ENCODE assay signal across 19 cellular contexts in genomic region chr2:181005809-181006208, GRCh38. TPM values are rescaled to one million over a fixed set of nuclear protein-coding genes. Genes with fewer than 3 reads are reported as not detected.
DNase-seq lines count a peak whose midpoint lies in the region; ATAC-seq, FAIRE-seq and TF ChIP-seq lines count a peak whose summit lies in the region.
"Had no signal": no experiment of that assay in that cellular context is flagged by ENCODE, and none has a peak within 500 bp of the region (broad histone marks: within the 10 kb centered on the region; RNA-seq: fewer than 3 reads in every experiment).

No MANE protein-coding gene starts in this region.

- dilution Hi-C loops in mammary epithelial cell (cut with HindIII; ENCODE audit: low sequenced_read_pairs), result no loop called here

- peak; percentile 33; the same call in 2 of the 3 replicates for ATAC-seq in K562
- no peak for ATAC-seq in omental fat pad (ENCODE audit: low FRiP score)
- ATAC-seq: Right ventricle myocardium inferior had no signal

- H3K4me1 ChIP-seq in mammary epithelial cell (ENCODE audit: insufficient read depth, low read length) (no peaks in the 10 kb centered on the region), K562 (replicated peaks in 1 of 2; ENCODE audit: control insufficient read depth in 2 of 2, insufficient read depth in 2 of 2, low read length in 2 of 2) (peaks cover 3 to 10% of the 10 kb centered on the region in 2 experiments; a peak in 3 of 5 replicates)
- H3K4me1 ChIP-seq: SJCRH30 had no signal

- TF ChIP-seq POLR2A in K562 (conservative IDR thresholded peaks at IDR 0.05), result no peak

- H2AFZ ChIP-seq in mammary epithelial cell (ENCODE audit: low read depth, low read length) (no peak overlapping the region), K562 (ENCODE audit: low read depth, low read length) (no peak overlapping the region)
- H2AFZ ChIP-seq: PC-9 had no signal

- in situ Hi-C loops in mammary epithelial cell (cut with MboI; ENCODE audit: low sequenced_read_pairs in 2 of 2) (no loop called here), K562 (cut with MboI) (no loop called here)

- H3K36me3 ChIP-seq in mammary epithelial cell (ENCODE audit: insufficient read depth, low read length), result no peaks in the 10 kb centered on the region
- H3K36me3 ChIP-seq in K562 (ENCODE audit: control insufficient read depth, insufficient read depth, low read length), result no peaks in the 10 kb centered on the region

- DNase-seq in MCF 10A (ENCODE audit: unreplicated experiment) (no peak), mammary epithelial cell (no peak), K562 (ENCODE audit: extremely low read depth in 1 of 4, low spot score in 3 of 4) (no peak), myocyte (ENCODE audit: low read depth) (peak; percentile 4), omental fat pad (ENCODE audit: low spot score) (no peak), HPDE6-E6E7 (ENCODE audit: extremely low spot score) (no peak)
- no peak for DNase-seq in activated naive CD4-positive, alpha-beta T cell treated with Interleukin-2 at 50 U/mL for 16 hours
- DNase-seq: Calu3, DND-41, H7, MV-4-11, NCI-H1105, NCI-H1436 treated with DMSO at 0.1 percent for 48 hours, NCI-H187 treated with DMSO at 0.1 percent for 48 hours, NCI-H524 treated with DMSO at 0.1 percent for 48 hours, PC-9, SJCRH30 had no signal

- TF ChIP-seq CTCF in MCF 10A (IDR thresholded peaks at IDR 0.05; ENCODE audit: unreplicated experiment) (no peak), mammary epithelial cell (conservative IDR thresholded peaks at IDR 0.05 in 1 of 2, IDR thresholded peaks at IDR 0.05 in 1 of 2; ENCODE audit: extremely low read depth in 1 of 2, insufficient read depth in 1 of 2, low read depth in 1 of 2, low read length in 2 of 2) (no peak), K562 (IDR thresholded peaks at IDR 0.05 in 2 of 3, conservative IDR thresholded peaks at IDR 0.05 in 1 of 3; ENCODE audit: insufficient read depth in 2 of 3, low read depth in 1 of 3, low read length in 3 of 3) (no peak), omental fat pad (IDR thresholded peaks at IDR 0.05) (no peak)

- H3K4me3 Mint-ChIP-seq in MCF 10A (ENCODE audit: unreplicated experiment), result no peak overlapping the region
- H3K4me3 Mint-ChIP-seq: IgD-negative memory B cell had no signal

- no peak for FAIRE-seq in K562 (lab: Jason Lieb, UNC)

- H3K27ac Mint-ChIP-seq in MCF 10A (ENCODE audit: low read depth, unreplicated experiment), result peak overlapping the region; percentile 63

- H3K27ac ChIP-seq in mammary epithelial cell (ENCODE audit: insufficient read depth, low read depth, low read length) (no peak overlapping the region), K562 (ENCODE audit: extremely low read depth, low read depth, low read length) (no peak overlapping the region)
- H3K27ac ChIP-seq: PC-9, SJCRH30 had no signal

- H3K9me3 ChIP-seq in mammary epithelial cell (replicated peaks; ENCODE audit: insufficient read depth, low read length), result no peaks in the 10 kb centered on the region
- no peaks in the 10 kb centered on the region for H3K9me3 ChIP-seq in K562 (replicated peaks; ENCODE audit: control insufficient read depth, insufficient read depth, low read depth, low read length)
- H3K9me3 ChIP-seq: SJCRH30 had no signal

- CTCF ChIA-PET in MCF 10A (lab: Yijun Ruan, JAX), result interaction anchor here (1.0 to 1.8 kb wide), 3 partner anchors 9 to 709 kb away, joined by 3 to 8 read pairs (median 5); no protein-coding TSS in a partner anchor
- CTCF ChIA-PET in mammary epithelial cell (lab: Charles Lee; ENCODE audit: low non-redundant PET), result no interaction called here
- CTCF ChIA-PET in K562 (lab: Yijun Ruan, JAX; ENCODE audit: low intra/inter-chr PET ratio), result no interaction called here

- 89% methylated on average over 1 of the region's 1 CpG for WGBS in mammary epithelial cell (ENCODE audit: low coverage, missing lambda C conversion rate)
- 78% methylated on average over 1 of the region's 1 CpG for WGBS in K562 (ENCODE audit: insufficient coverage, low coverage, missing lambda C conversion rate)

- no peak for TF ChIP-seq EP300 in K562 (IDR thresholded peaks at IDR 0.05; ENCODE audit: low read length)

- peaks cover 6% of the 10 kb centered on the region for H3K36me3 Mint-ChIP-seq in MCF 10A (ENCODE audit: insufficient read depth, unreplicated experiment)

- H3K27me3 ChIP-seq in mammary epithelial cell (ENCODE audit: insufficient read depth, low read length) (no peaks in the 10 kb centered on the region), K562 (ENCODE audit: control insufficient read depth in 2 of 2, insufficient read depth in 2 of 2, low read length in 2 of 2) (no peaks in the 10 kb centered on the region)
- H3K27me3 ChIP-seq: SJCRH30 had no signal

- peaks cover 90% of the 10 kb centered on the region for H3K79me2 ChIP-seq in mammary epithelial cell (ENCODE audit: insufficient read depth, low read length)
- H3K79me2 ChIP-seq in K562 (ENCODE audit: control insufficient read depth, insufficient read depth, low read length), result peaks cover 89% of the 10 kb centered on the region

- intact Hi-C loops in MCF 10A (cut with micrococcal nuclease) (no loop called here), mammary epithelial cell (cut with micrococcal nuclease) (no loop called here), K562 (cut with micrococcal nuclease) (no loop called here)

- no peak overlapping the region for H3K4me2 ChIP-seq in mammary epithelial cell (ENCODE audit: insufficient read depth, low read depth, low read length)
- no peak overlapping the region for H3K4me2 ChIP-seq in K562 (ENCODE audit: insufficient read depth, low read length)
- H3K4me2 ChIP-seq: PC-9 had no signal

- H3K9me3 Mint-ChIP-seq in MCF 10A (ENCODE audit: unreplicated experiment), result no peaks in the 10 kb centered on the region
- H3K9me3 Mint-ChIP-seq: IgD-negative memory B cell had no signal

- peaks cover 27% of the 10 kb centered on the region for H3K4me1 Mint-ChIP-seq in MCF 10A (ENCODE audit: insufficient read depth, unreplicated experiment)

- POLR2A ChIA-PET in MCF 10A (lab: Yijun Ruan, JAX), result interaction anchor here (0.9 to 1.1 kb wide), 4 partner anchors 10 to 594 kb away, joined by 3 to 4 read pairs (median 3); no protein-coding TSS in a partner anchor
- POLR2A ChIA-PET in K562 (lab: Yijun Ruan, JAX), result interaction anchor here (1.0 to 1.3 kb wide), 3 partner anchors 13 to 27 kb away, joined by 5 to 6 read pairs (median 5); partner anchors contain the start of gene UBE2E3

- no peak overlapping the region for H3K9ac ChIP-seq in mammary epithelial cell (ENCODE audit: insufficient read depth, low read length)
- no peak overlapping the region for H3K9ac ChIP-seq in K562 (ENCODE audit: insufficient read depth in 1 of 2, low read depth in 2 of 2, low read length in 2 of 2)

- no TSS peak for BruUV-seq in MCF 10A (replicated peaks; lab: Mats Ljungman, UMichigan)
- BruUV-seq in mammary epithelial cell (replicated peaks; lab: Mats Ljungman, UMichigan), result no TSS peak
- no TSS peak for BruUV-seq in K562 (replicated peaks; lab: Mats Ljungman, UMichigan)

- H3K4me3 ChIP-seq in mammary epithelial cell (replicated peaks in 1 of 3; ENCODE audit: insufficient read depth in 1 of 3, low read depth in 2 of 3, low read length in 3 of 3) (no peak overlapping the region), K562 (no peak overlapping the region)
- H3K4me3 ChIP-seq: PC-9, SJCRH30 had no signal

- no peak for TF ChIP-seq RAD21 in K562 (CRISPR knock-in tag; conservative IDR thresholded peaks at IDR 0.05 in 1 of 2, IDR thresholded peaks at IDR 0.05 in 1 of 2)

- H4K20me1 ChIP-seq in mammary epithelial cell (ENCODE audit: insufficient read depth, low read length), result no peaks in the 10 kb centered on the region
- 0 out of 2 replicates have a peak, but pooled peaks cover 4% of the 10 kb centered on the region for H4K20me1 ChIP-seq in K562 (replicated peaks; ENCODE audit: control insufficient read depth, insufficient read depth, low read length)

- no peaks in the 10 kb centered on the region for H3K9me1 ChIP-seq in K562 (ENCODE audit: control insufficient read depth, insufficient read depth, low read length)

- H3K27me3 Mint-ChIP-seq in MCF 10A (ENCODE audit: insufficient read depth, unreplicated experiment), result no peaks in the 10 kb centered on the region
- H3K27me3 Mint-ChIP-seq: IgD-negative memory B cell had no signal

TF ChIP-seq in K562, 482 proteins besides CTCF, POLR2A, EP300 and RAD21 (continues in another document):
- TF ChIP-seq PYGO2 (tag; IDR thresholded peaks at IDR 0.05) (no peak), TAF1 (IDR thresholded peaks at IDR 0.05; ENCODE audit: control insufficient read depth, extremely low read depth, insufficient read depth, low read length, severe bottlenecking) (no peak), SAFB (IDR thresholded peaks at IDR 0.05; ENCODE audit: borderline replicate concordance, low read depth, low read length) (no peak), CC2D1A (IDR thresholded peaks at IDR 0.05) (no peak), FOXP1 (CRISPR knock-in tag; IDR thresholded peaks at IDR 0.05) (no peak), ZNF165 (CRISPR knock-in tag; IDR thresholded peaks at IDR 0.05; ENCODE audit: borderline replicate concordance) (no peak)

RNA-seq across cellular contexts. Expression of gene UBE2E3, which starts 25.4 kb away (rescaled TPM):
- total RNA-seq in MCF 10A (2022), result 69.0 and 69.3 TPM in 2 replicates
- total RNA-seq in mammary epithelial cell, result 10 to 100 TPM; 65.0 to 86.3 TPM
- polyA plus RNA-seq in mammary epithelial cell, result 97.5 TPM
- 60.2 TPM for polyA minus RNA-seq in mammary epithelial cell
- 18.2 and 24.0 TPM in 2 replicates for total RNA-seq in K562 (2011; cell fraction: chromatin; rRNA removed; ENCODE audit: low replicate concordance)
- total RNA-seq in K562 (2011; cell fraction: nucleolus; rRNA removed), result 10.8 and 15.1 TPM in 2 replicates
- 16.6 and 32.3 TPM in 2 replicates for total RNA-seq in K562 (2011; cell fraction: nucleoplasm; rRNA removed)
- 58.2 and 81.2 TPM in 2 replicates for total RNA-seq in K562 (2014; rRNA removed)
- total RNA-seq in K562 (2014; rRNA removed; fragmentation: Illumina TruSeq; extraction: Trizol), result 70.4 and 81.0 TPM in 2 replicates
- 67.4 and 69.6 TPM in 2 replicates for total RNA-seq in K562 (2015; rRNA removed; fragmentation: Illumina TruSeq; extraction: Trizol)
- 74.3 and 78.0 TPM in 2 replicates for total RNA-seq in K562 (2021)
- polyA plus RNA-seq in K562 (2011; rRNA removed), result 101 and 129 TPM in 2 replicates
- 87.9 and 120 TPM in 2 replicates for polyA plus RNA-seq in K562 (2011; cell fraction: cytosol; rRNA removed)
- polyA plus RNA-seq in K562 (2011; cell fraction: nucleus; rRNA removed), result 55.8 and 84.4 TPM in 2 replicates
- 74.1 and 79.5 TPM in 2 replicates for polyA plus RNA-seq in K562 (2012)
- 141 and 173 TPM in 2 replicates for polyA plus RNA-seq in K562 (2014; fragmentation: Illumina TruSeq; extraction: Trizol)
- polyA plus RNA-seq in K562 (2014; fragmentation: Nextera tagmentation; extraction: Ambion mirVana), result 10 to 100 TPM; 84.8 to 97.1 TPM
- 61.4 and 82.4 TPM in 2 replicates for polyA plus RNA-seq in K562 (2014; rRNA removed)
- polyA minus RNA-seq in K562 (2011; rRNA and poly(A)+ RNA removed), result 40.5 and 50.1 TPM in 2 replicates
- 28.4 and 29.7 TPM in 2 replicates for polyA minus RNA-seq in K562 (2011; cell fraction: cytosol; rRNA and poly(A)+ RNA removed)
- 27.9 and 66.4 TPM in 2 replicates for polyA minus RNA-seq in K562 (2011; cell fraction: nucleus; rRNA and poly(A)+ RNA removed)
- total RNA-seq in myocyte, result 215 and 235 TPM in 2 replicates
- polyA plus RNA-seq in myocyte (2012), result 133 TPM
- total RNA-seq in omental fat pad, result 10 to 100 TPM; 46.4 to 63.7 (median 55.7) TPM
